In the genomic region with DNA sequence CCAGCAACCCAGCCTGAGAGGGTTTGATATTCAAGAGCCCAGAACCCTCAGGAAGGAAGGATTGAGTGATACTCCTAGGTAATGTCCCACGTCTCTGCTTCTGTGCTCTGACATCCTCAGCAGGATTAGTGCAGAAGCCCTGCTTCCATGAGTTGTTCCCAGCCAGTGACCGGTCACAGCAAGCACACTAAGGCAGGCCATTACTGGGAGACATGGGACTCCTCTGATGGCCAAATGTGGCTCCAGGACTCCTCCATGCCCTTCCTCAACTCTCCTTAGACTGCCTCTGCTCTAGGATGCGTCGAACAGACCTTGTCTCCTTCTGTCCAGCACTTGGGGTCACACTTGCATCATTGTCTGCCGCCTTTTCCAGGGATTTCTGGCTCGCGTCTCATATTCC, we compare ENCODE assay signal across 21 cellular contexts.
"Had no signal": no experiment of that assay in that cellular context is flagged by ENCODE, and none has a peak within 500 bp of the region (broad histone marks: within the 10 kb centered on the region; RNA-seq: fewer than 3 reads in every experiment).

No MANE protein-coding gene starts in this region.

- DNase-seq: activated CD4-positive, alpha-beta T cell treated with anti-CD3 and anti-CD28 coated beads for 4 hours; activated CD8-positive, alpha-beta memory T cell treated with anti-CD3 and anti-CD28 coated beads, Interleukin-2, amount 10 ng/mL, durations not matched to agents 7 days and 5 days; activated gamma-delta T cell; activated naive CD4-positive, alpha-beta T cell treated with anti-CD3 and anti-CD28 coated beads for 36 hours; activated T-cell treated with anti-CD3 and anti-CD28 coated beads, Interleukin-2, amount 50 U/mL, for 24 hours; amygdala; brain microvascular endothelial cell; Kasumi-1; NCI-H1105 treated with DMSO at 0.1 percent for 48 hours; NCI-H1436 treated with DMSO at 0.1 percent for 48 hours; NCI-H187; NCI-H2081; NCI-H748 treated with DMSO at 0.1 percent for 48 hours; RPMI8226; T-helper 1 cell had no signal

- H3K27me3 ChIP-seq: brain microvascular endothelial cell, cardiac muscle cell had no signal

- H3K36me3 ChIP-seq: brain microvascular endothelial cell, cardiac muscle cell had no signal

- ATAC-seq: activated CD4-positive, CD25-positive, alpha-beta regulatory T cell treated with anti-CD3 and anti-CD28 coated beads, Interleukin-2, amount 50 U/mL, for 24 hours; activated CD8-positive, alpha-beta memory T cell treated with anti-CD3 and anti-CD28 coated beads, Interleukin-2, amount 10 ng/mL, durations not matched to agents 7 days and 5 days; activated T-helper 17 cell treated with anti-CD3 and anti-CD28 coated beads, Interleukin-2, amount 50 U/mL, for 72 hours; Right ventricle myocardium inferior had no signal

- H3K9me3 Mint-ChIP-seq: activated naive CD4-positive, alpha-beta T cell treated with anti-CD3 and anti-CD28 coated beads for 36 hours; activated T-cell treated with anti-CD3 and anti-CD28 coated beads, Interleukin-2, amount 50 U/mL, for 24 hours; activated T-helper 17 cell treated with anti-CD3 and anti-CD28 coated beads, Interleukin-2, amount 50 U/mL, for 72 hours had no signal

- H3K27ac ChIP-seq: brain microvascular endothelial cell, cardiac muscle cell, SK-N-MC had no signal

- H3K4me3 ChIP-seq: cardiac muscle cell, SK-N-MC had no signal

- H3K4me3 Mint-ChIP-seq: activated CD8-positive, alpha-beta memory T cell treated with anti-CD3 and anti-CD28 coated beads, Interleukin-2, amount 10 ng/mL, durations not matched to agents 7 days and 5 days; activated naive CD4-positive, alpha-beta T cell treated with anti-CD3 and anti-CD28 coated beads for 36 hours; activated naive CD8-positive, alpha-beta T cell; activated T-cell treated with anti-CD3 and anti-CD28 coated beads, Interleukin-2, amount 50 U/mL, for 24 hours; activated T-helper 17 cell treated with anti-CD3 and anti-CD28 coated beads, Interleukin-2, amount 50 U/mL, for 72 hours had no signal

- H3K27ac Mint-ChIP-seq: activated CD8-positive, alpha-beta memory T cell treated with anti-CD3 and anti-CD28 coated beads, Interleukin-2, amount 10 ng/mL, durations not matched to agents 7 days and 5 days; activated naive CD4-positive, alpha-beta T cell treated with anti-CD3 and anti-CD28 coated beads for 36 hours; activated T-cell treated with anti-CD3 and anti-CD28 coated beads, Interleukin-2, amount 50 U/mL, for 24 hours; activated T-helper 17 cell treated with anti-CD3 and anti-CD28 coated beads, Interleukin-2, amount 50 U/mL, for 72 hours had no signal

- H3K27me3 Mint-ChIP-seq: activated CD8-positive, alpha-beta memory T cell treated with anti-CD3 and anti-CD28 coated beads, Interleukin-2, amount 10 ng/mL, durations not matched to agents 7 days and 5 days; activated naive CD8-positive, alpha-beta T cell; activated T-cell treated with anti-CD3 and anti-CD28 coated beads, Interleukin-2, amount 50 U/mL, for 24 hours; activated T-helper 17 cell treated with anti-CD3 and anti-CD28 coated beads, Interleukin-2, amount 50 U/mL, for 72 hours had no signal
